8 cellular contexts compared by ENCODE assay signal in genomic region chr12:124720019-124720686, GRCh38.
A peak's percentile ranks its signal among the peaks of the same experiment; 100 is the strongest.
DNase-seq lines count a peak whose midpoint lies in the region; ATAC-seq and TF ChIP-seq lines count a peak whose summit lies in the region.

No MANE protein-coding gene starts in this region.

- TF ChIP-seq POLR2A in erythroblast (IDR thresholded peaks at IDR 0.05; ENCODE audit: low read length) = no peak

- peaks cover 4% of the 10 kb centered on the region; the same call in 1 of the 2 replicates for H3K9me3 Mint-ChIP-seq in WTC11

- no peak overlapping the region for H3K4me3 Mint-ChIP-seq in WTC11

- H3K27ac Mint-ChIP-seq in WTC11 = no peak overlapping the region

- DNase-seq in NCI-H446 treated with DMSO at 0.1 percent for 48 hours (lab: John Stamatoyannopoulos, UW) (peak; percentile 95), NCI-H446 (lab: John Stamatoyannopoulos, UW) (no peak), WTC11 (ENCODE audit: low spot score) (no peak), kidney glomerular epithelial cell (lab: John Stamatoyannopoulos, UW) (peak; percentile 93), T1000 (lab: John Stamatoyannopoulos, UW) (no peak), erythroblast (lab: John Stamatoyannopoulos, UW) (no peak)
- DNase-seq in effector CD8-positive, alpha-beta T cell (lab: John Stamatoyannopoulos, UW) = no peak

- no peak for TF ChIP-seq CTCF in WTC11 (IDR thresholded peaks at IDR 0.05)

- H3K27me3 Mint-ChIP-seq in WTC11 (ENCODE audit: low read depth) = no peaks in the 10 kb centered on the region

- CTCF ChIA-PET in WTC11 (lab: Charles Lee) = interaction anchor here (0.8 to 1.6 kb wide), 5 partner anchors 14 to 151 kb away, joined by 3 to 6 read pairs (median 4); no protein-coding TSS in a partner anchor

- POLR2A ChIA-PET in WTC11 (lab: Charles Lee) = no interaction called here

- no peaks in the 10 kb centered on the region for H3K36me3 Mint-ChIP-seq in WTC11

- ATAC-seq in WTC11 (no peak), GM21423 (IDR thresholded peaks at IDR 0.05; ENCODE audit: unreplicated experiment) (no peak)

- peaks cover 5% of the 10 kb centered on the region for H3K4me1 Mint-ChIP-seq in WTC11

TF ChIP-seq in WTC11, 78 proteins besides CTCF, POLR2A, EP300 and RAD21:
- TF ChIP-seq USF2 (CRISPR knock-in tag; IDR thresholded peaks at IDR 0.05) = no peak
- TF ChIP-seq, protein P1, sequence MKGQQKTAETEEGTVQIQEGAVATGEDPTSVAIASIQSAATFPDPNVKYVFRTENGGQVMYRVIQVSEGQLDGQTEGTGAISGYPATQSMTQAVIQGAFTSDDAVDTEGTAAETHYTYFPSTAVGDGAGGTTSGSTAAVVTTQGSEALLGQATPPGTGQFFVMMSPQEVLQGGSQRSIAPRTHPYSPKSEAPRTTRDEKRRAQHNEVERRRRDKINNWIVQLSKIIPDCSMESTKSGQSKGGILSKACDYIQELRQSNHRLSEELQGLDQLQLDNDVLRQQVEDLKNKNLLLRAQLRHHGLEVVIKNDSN (CRISPR knock-in tag; IDR thresholded peaks at IDR 0.05) = no peak
- peak; percentile 65; the same call in 1 of the 2 replicates for TF ChIP-seq GTF2I (CRISPR knock-in tag; conservative IDR thresholded peaks at IDR 0.05)
- no peak for TF ChIP-seq TP53 (CRISPR knock-in tag; IDR thresholded peaks at IDR 0.05)

Comparison
In these comparisons a context has a peak if more than half of its experiments do, and no peak if none do; other contexts are left out.
1. DNase-seq: peak in NCI-H446 treated with DMSO at 0.1 percent for 48 hours (single experiment) and kidney glomerular epithelial cell (single experiment); none in NCI-H446 (0 of 2), WTC11 (single experiment), effector CD8-positive, alpha-beta T cell (single experiment), T1000 (single experiment) and erythroblast (0 of 2).